In genomic region chr6:11398451-11399326, GRCh38 we compare ENCODE assay signal across 1 cellular context.
A peak's percentile ranks its signal among the peaks of the same experiment; 100 is the strongest.
TF ChIP-seq lines count a peak whose summit lies in the region.

No MANE protein-coding gene starts in this region.

TF ChIP-seq in HepG2, 621 proteins besides CTCF, POLR2A, EP300 and RAD21 (continued from another document and continues in another):
- peak; percentile 64 for TF ChIP-seq PATZ1 (CRISPR knock-in tag; IDR thresholded peaks at IDR 0.05)
- TF ChIP-seq ZNF382 (CRISPR knock-in tag; IDR thresholded peaks at IDR 0.05; ENCODE audit: borderline replicate concordance) = no peak
- TF ChIP-seq MYPOP (CRISPR knock-in tag; IDR thresholded peaks at IDR 0.05) = no peak
- TF ChIP-seq MIER3 (CRISPR knock-in tag; IDR thresholded peaks at IDR 0.05; ENCODE audit: borderline replicate concordance) = peak; percentile 79; the same call in 1 of the 2 replicates
- peak; percentile 71; the same call in 1 of the 2 replicates for TF ChIP-seq KDM4B (CRISPR knock-in tag; IDR thresholded peaks at IDR 0.05)
- peak; percentile 60 for TF ChIP-seq SIX4 (CRISPR knock-in tag; IDR thresholded peaks at IDR 0.05)
- peak; percentile 56; the same call in 1 of the 2 replicates for TF ChIP-seq ZNF362 (CRISPR knock-in tag; IDR thresholded peaks at IDR 0.05; ENCODE audit: borderline replicate concordance)
- peak; percentile 100 for TF ChIP-seq NCOR1 (IDR thresholded peaks at IDR 0.05; ENCODE audit: borderline replicate concordance, low read length)
- peak; percentile 86 for TF ChIP-seq FOSL2 (CRISPR knock-in tag; IDR thresholded peaks at IDR 0.05)
- peak; percentile 54; the same call in 1 of the 2 replicates for TF ChIP-seq THRA (CRISPR knock-in tag; IDR thresholded peaks at IDR 0.05; ENCODE audit: borderline replicate concordance)
- TF ChIP-seq NR2F1 (CRISPR knock-in tag; IDR thresholded peaks at IDR 0.05) = peak in 1 of 2 experiments; percentile 21; a peak in 1 of 4 replicates
- peak; percentile 50 for TF ChIP-seq MED13 (CRISPR knock-in tag; IDR thresholded peaks at IDR 0.05)
- peak; percentile 93 for TF ChIP-seq ISL2 (CRISPR knock-in tag; IDR thresholded peaks at IDR 0.05)
- peak; percentile 86 for TF ChIP-seq ZNF644 (CRISPR knock-in tag; IDR thresholded peaks at IDR 0.05; ENCODE audit: low read depth)
- TF ChIP-seq ZNF609 (CRISPR knock-in tag; IDR thresholded peaks at IDR 0.05; ENCODE audit: borderline replicate concordance) = peak; percentile 57; the same call in 1 of the 2 replicates
- TF ChIP-seq RBM39 (IDR thresholded peaks at IDR 0.05; ENCODE audit: low read depth, low read length, poor library complexity, severe bottlenecking) = no peak
- peak; percentile 84; the same call in 1 of the 2 replicates for TF ChIP-seq MBD4 (IDR thresholded peaks at IDR 0.05; ENCODE audit: borderline replicate concordance, low read length)
- TF ChIP-seq PHF21A (CRISPR knock-in tag; IDR thresholded peaks at IDR 0.05) = peak; percentile 81
- no peak for TF ChIP-seq THAP7 (CRISPR knock-in tag; IDR thresholded peaks at IDR 0.05)
- TF ChIP-seq TBP (CRISPR knock-in tag; IDR thresholded peaks at IDR 0.05) = no peak
- TF ChIP-seq ZNF772 (CRISPR knock-in tag; IDR thresholded peaks at IDR 0.05) = 0 out of 2 replicates have a peak, but pooled peaks have one; percentile 34
- TF ChIP-seq FOXO4 (CRISPR knock-in tag; conservative IDR thresholded peaks at IDR 0.05) = no peak
- TF ChIP-seq LBX2 (CRISPR knock-in tag; IDR thresholded peaks at IDR 0.05; ENCODE audit: borderline replicate concordance) = no peak
- TF ChIP-seq SSRP1 (CRISPR knock-in tag; IDR thresholded peaks at IDR 0.05) = peak; percentile 72
- peak; percentile 96 for TF ChIP-seq GATAD2A (CRISPR knock-in tag; IDR thresholded peaks at IDR 0.05)
- no peak; the same call in 1 of the 2 replicates for TF ChIP-seq ZSCAN5A (CRISPR knock-in tag; IDR thresholded peaks at IDR 0.05; ENCODE audit: borderline replicate concordance)
- no peak for TF ChIP-seq SIN3A (IDR thresholded peaks at IDR 0.05; ENCODE audit: borderline replicate concordance, low read depth, low read length)
- no peak for TF ChIP-seq GLMP (CRISPR knock-in tag; IDR thresholded peaks at IDR 0.05; ENCODE audit: borderline replicate concordance)
- TF ChIP-seq ZNF7 (CRISPR knock-in tag; IDR thresholded peaks at IDR 0.05) = no peak
- TF ChIP-seq STAT5B (CRISPR knock-in tag; IDR thresholded peaks at IDR 0.05) = no peak
- no peak for TF ChIP-seq ZKSCAN1 (IDR thresholded peaks at IDR 0.05; ENCODE audit: low read length)
- TF ChIP-seq RBFOX2 (IDR thresholded peaks at IDR 0.05; ENCODE audit: low read depth, low read length) = peak; percentile 76
- peak; percentile 60; the same call in 1 of the 2 replicates for TF ChIP-seq POLR2G (IDR thresholded peaks at IDR 0.05; ENCODE audit: low read depth, low read length)
- TF ChIP-seq ZGPAT (CRISPR knock-in tag; IDR thresholded peaks at IDR 0.05) = peak; percentile 73
- no peak for TF ChIP-seq NCOA1 (CRISPR knock-in tag; IDR thresholded peaks at IDR 0.05)
- no peak for TF ChIP-seq ATAD3A (CRISPR knock-in tag; IDR thresholded peaks at IDR 0.05)
- TF ChIP-seq FOXA3 (CRISPR knock-in tag; IDR thresholded peaks at IDR 0.05) = peak; percentile 88
- peak; percentile 36; the same call in 1 of the 2 replicates for TF ChIP-seq BHLHE40 (IDR thresholded peaks at IDR 0.05; ENCODE audit: low read length)
- peak; percentile 64; the same call in 1 of the 2 replicates for TF ChIP-seq REPIN1 (CRISPR knock-in tag; IDR thresholded peaks at IDR 0.05; ENCODE audit: borderline replicate concordance, low read depth)
- no peak for TF ChIP-seq ZNF550 (CRISPR knock-in tag; IDR thresholded peaks at IDR 0.05; ENCODE audit: borderline replicate concordance)
- TF ChIP-seq FOXM1 (CRISPR knock-in tag; IDR thresholded peaks at IDR 0.05) = no peak
- TF ChIP-seq ONECUT2 (CRISPR knock-in tag; IDR thresholded peaks at IDR 0.05) = peak; percentile 57
- TF ChIP-seq BCL6 (CRISPR knock-in tag; IDR thresholded peaks at IDR 0.05) = peak; percentile 86
- TF ChIP-seq RBM22 (optimal IDR thresholded peaks at IDR 0.05; ENCODE audit: low read length) = no peak
